25 cellular contexts compared by ENCODE assay signal in genomic region chr1:64608651-64609048, GRCh38.
"Had no signal": no experiment of that assay in that cellular context is flagged by ENCODE, and none has a peak within 500 bp of the region (broad histone marks: within the 10 kb centered on the region; RNA-seq: fewer than 3 reads in every experiment).

No MANE protein-coding gene starts in this region.

- H3K27me3 ChIP-seq: colonic mucosa, esophagus squamous epithelium, gastrocnemius medialis, heart right ventricle had no signal

- H3K4me3 ChIP-seq: colonic mucosa, esophagus squamous epithelium, gastrocnemius medialis, heart right ventricle, lung had no signal

- ATAC-seq: esophagus mucosa; gastrocnemius medialis; heart right ventricle; left colon; left lobe of liver; left ventricle myocardium superior; naive thymus-derived CD4-positive, alpha-beta T cell had no signal

- H3K27ac ChIP-seq: colonic mucosa, epithelial cell of prostate, esophagus squamous epithelium, gastrocnemius medialis, heart right ventricle had no signal

- H3K36me3 ChIP-seq: colonic mucosa had no signal

- DNase-seq: colonic mucosa; cortex of kidney; effector memory CD4-positive, alpha-beta T cell; erythroblast; esophagus squamous epithelium; foreskin melanocyte; gastrocnemius medialis; glutamatergic neuron; head of caudate nucleus; heart right ventricle; hypothalamus; immature natural killer cell; islet precursor cell; kidney; kidney glomerular epithelial cell; left colon; left ventricle myocardium superior; mammary epithelial cell; mesendoderm; midbrain; naive thymus-derived CD4-positive, alpha-beta T cell had no signal

- H3K9me3 ChIP-seq: colonic mucosa, gastrocnemius medialis had no signal

- H3K4me1 ChIP-seq: colonic mucosa, esophagus squamous epithelium, gastrocnemius medialis had no signal
